Comparison of ENCODE assay signal across 1 cellular context in genomic region chr5:60295423-60295822, GRCh38.
TF ChIP-seq lines count a peak whose summit lies in the region.

No MANE protein-coding gene starts in this region.

TF ChIP-seq in HepG2, 621 proteins besides CTCF, POLR2A, EP300 and RAD21 (continued from another document):
- TF ChIP-seq ZBTB1 (CRISPR knock-in tag; IDR thresholded peaks at IDR 0.05; ENCODE audit: borderline replicate concordance) (no peak), CEBPB (IDR thresholded peaks at IDR 0.05; ENCODE audit: borderline replicate concordance, low read depth, low read length) (peak; percentile 20; the same call in 1 of the 2 replicates), SP4 (CRISPR knock-in tag; IDR thresholded peaks at IDR 0.05) (no peak), ZMYM4 (CRISPR knock-in tag; IDR thresholded peaks at IDR 0.05) (peak; percentile 81)
TF ChIP-seq in HepG2: peak in this region for 26.
